23 cellular contexts compared by ENCODE assay signal in genomic region chr10:92010026-92010713, GRCh38.
"Had no signal": no experiment of that assay in that cellular context is flagged by ENCODE, and none has a peak within 500 bp of the region (broad histone marks: within the 10 kb centered on the region; RNA-seq: fewer than 3 reads in every experiment).

No MANE protein-coding gene starts in this region.

- H3K4me1 Mint-ChIP-seq: activated B cell treated with CpG ODN at 0.5 μM for 24 hours; stimulated activated memory B cell treated with anti-CD40 and anti-IgM and Interleukin-4, amounts not matched to agents 10 μg/mL and 1 μg/mL and 100 μg/mL, for 72 hours had no signal

- H3K9me3 ChIP-seq: body of pancreas, colonic mucosa, gastroesophageal sphincter, vagina had no signal

- H3K27ac Mint-ChIP-seq: activated B cell treated with CpG ODN at 0.5 μM for 24 hours; activated naive CD4-positive, alpha-beta T cell treated with anti-CD3 and anti-CD28 coated beads, Interleukin-2, amount 50 U/mL, for 72 hours; activated T-cell treated with anti-CD3 and anti-CD28 coated beads, Interleukin-2, amount 50 U/mL, for 72 hours; natural killer cell treated with Interleukin-12 subunit alpha and Interleukin-12 subunit beta and Interleukin-15 and Interleukin-18, amount 100 ng/mL, for 72 hours; stimulated activated memory B cell treated with anti-CD40 and anti-IgM and Interleukin-4, amounts not matched to agents 10 μg/mL and 1 μg/mL and 100 μg/mL, for 72 hours; stimulated activated naive CD8-positive, alpha-beta T cell treated with anti-CD3 and anti-CD28 coated beads, Interleukin-15, amount 100 ng/mL, for 72 hours; T-cell; T-helper 2 cell treated with Interferon-gamma antibody and Interleukin-4, amounts not matched to agents 5 μg/mL and 100 μg/mL, for 36 hours; type B pancreatic cell had no signal

- H3K9me3 Mint-ChIP-seq: activated B cell treated with CpG ODN at 0.5 μM for 24 hours; activated naive CD4-positive, alpha-beta T cell treated with anti-CD3 and anti-CD28 coated beads, Interleukin-2, amount 50 U/mL, for 72 hours; activated T-cell treated with anti-CD3 and anti-CD28 coated beads, Interleukin-2, amount 50 U/mL, for 72 hours; natural killer cell treated with Interleukin-12 subunit alpha and Interleukin-12 subunit beta and Interleukin-15 and Interleukin-18, amount 100 ng/mL, for 72 hours; stimulated activated memory B cell treated with anti-CD40 and anti-IgM and Interleukin-4, amounts not matched to agents 10 μg/mL and 1 μg/mL and 100 μg/mL, for 72 hours; stimulated activated naive CD8-positive, alpha-beta T cell treated with anti-CD3 and anti-CD28 coated beads, Interleukin-15, amount 100 ng/mL, for 72 hours; T-cell; T-helper 2 cell treated with Interferon-gamma antibody and Interleukin-4, amounts not matched to agents 5 μg/mL and 100 μg/mL, for 36 hours; type B pancreatic cell had no signal

- H3K4me3 Mint-ChIP-seq: activated B cell treated with CpG ODN at 0.5 μM for 24 hours; activated T-cell treated with anti-CD3 and anti-CD28 coated beads, Interleukin-2, amount 50 U/mL, for 72 hours; natural killer cell treated with Interleukin-12 subunit alpha and Interleukin-12 subunit beta and Interleukin-15 and Interleukin-18, amount 100 ng/mL, for 72 hours; stimulated activated memory B cell treated with anti-CD40 and anti-IgM and Interleukin-4, amounts not matched to agents 10 μg/mL and 1 μg/mL and 100 μg/mL, for 72 hours; stimulated activated naive CD8-positive, alpha-beta T cell treated with anti-CD3 and anti-CD28 coated beads, Interleukin-15, amount 100 ng/mL, for 72 hours; T-cell; T-helper 2 cell treated with Interferon-gamma antibody and Interleukin-4, amounts not matched to agents 5 μg/mL and 100 μg/mL, for 36 hours; type B pancreatic cell had no signal

- H3K27me3 Mint-ChIP-seq: activated B cell treated with CpG ODN at 0.5 μM for 24 hours; natural killer cell treated with Interleukin-12 subunit alpha and Interleukin-12 subunit beta and Interleukin-15 and Interleukin-18, amount 100 ng/mL, for 72 hours; stimulated activated memory B cell treated with anti-CD40 and anti-IgM and Interleukin-4, amounts not matched to agents 10 μg/mL and 1 μg/mL and 100 μg/mL, for 72 hours; stimulated activated naive CD8-positive, alpha-beta T cell treated with anti-CD3 and anti-CD28 coated beads, Interleukin-15, amount 100 ng/mL, for 72 hours; T-cell; type B pancreatic cell had no signal

- ATAC-seq: activated naive CD4-positive, alpha-beta T cell treated with anti-CD3 and anti-CD28 coated beads, Interleukin-2, amount 50 U/mL, for 72 hours; activated T-cell treated with anti-CD3 and anti-CD28 coated beads, Interleukin-2, amount 50 U/mL, for 72 hours; body of pancreas; gastroesophageal sphincter; left colon; natural killer cell treated with Interleukin-12 subunit alpha and Interleukin-12 subunit beta and Interleukin-15 and Interleukin-18, amount 100 ng/mL, for 72 hours; sciatic nerve; stimulated activated memory B cell treated with anti-CD40 and anti-IgM and Interleukin-4, amounts not matched to agents 10 μg/mL and 1 μg/mL and 100 μg/mL, for 72 hours; stimulated activated naive CD8-positive, alpha-beta T cell treated with anti-CD3 and anti-CD28 coated beads, Interleukin-15, amount 100 ng/mL, for 72 hours; T-cell had no signal

- DNase-seq: activated B cell treated with CpG ODN at 0.5 μM for 24 hours; activated CD4-positive, alpha-beta T cell treated with anti-CD3 and anti-CD28 coated beads, Interleukin-2, amount 50 U/mL, for 4 hours; activated naive CD4-positive, alpha-beta T cell; activated T-cell treated with anti-CD3 and anti-CD28 coated beads for 4 hours; activated T-cell treated with anti-CD3 and anti-CD28 coated beads, Interleukin-2, amount 50 U/mL, for 72 hours; anterior cingulate cortex; body of pancreas; colonic mucosa; effector CD8-positive, alpha-beta T cell; left colon; small intestine; stimulated activated CD4-positive, alpha-beta T cell treated with anti-CD3 and anti-CD28 coated beads, Interleukin-4, amount 100 ng/mL, for 24 hours; stimulated activated naive CD8-positive, alpha-beta T cell treated with anti-CD3 and anti-CD28 coated beads, Interleukin-15, amount 100 ng/mL, for 72 hours; substantia nigra; T-cell had no signal
